In genomic region chr6:160987265-160987664, GRCh38 we compare ENCODE assay signal across 2 cellular contexts.
TF ChIP-seq lines count a peak whose summit lies in the region.

No MANE protein-coding gene starts in this region.

TF ChIP-seq in HEK293, 187 proteins besides CTCF, POLR2A, EP300 and RAD21:
- peak; percentile 82 for TF ChIP-seq SETDB1 (IDR thresholded peaks at IDR 0.05; ENCODE audit: insufficient read length, low read length)
- no peak for TF ChIP-seq ZNF585B (tag by site-specific recombination; IDR thresholded peaks at IDR 0.05)

TF ChIP-seq in GM12878, 131 proteins besides CTCF, POLR2A, EP300 and RAD21 (continued from another document):
- TF ChIP-seq SREBF1 (IDR thresholded peaks at IDR 0.05; ENCODE audit: low read length) (no peak), NFIC (IDR thresholded peaks at IDR 0.05; ENCODE audit: low read depth, low read length) (no peak), MTA3 (IDR thresholded peaks at IDR 0.05; ENCODE audit: borderline replicate concordance, low read length) (no peak), CEBPZ (IDR thresholded peaks at IDR 0.05; ENCODE audit: low read depth, low read length) (no peak), MYB (IDR thresholded peaks at IDR 0.05; ENCODE audit: borderline replicate concordance, low read depth, low read length) (no peak), NR2C1 (IDR thresholded peaks at IDR 0.05) (no peak)
